ENCODE assay signal across 14 cellular contexts in genomic region chr13:97278395-97279078, GRCh38. TPM values are rescaled to one million over a fixed set of nuclear protein-coding genes. Genes with fewer than 3 reads are reported as not detected.
DNase-seq lines count a peak whose midpoint lies in the region; ATAC-seq and TF ChIP-seq lines count a peak whose summit lies in the region.
"Had no signal": no experiment of that assay in that cellular context is flagged by ENCODE, and none has a peak within 500 bp of the region (broad histone marks: within the 10 kb centered on the region; RNA-seq: fewer than 3 reads in every experiment).

No MANE protein-coding gene starts in this region.

- H3K36me3 ChIP-seq in vagina (peaks cover 0 to 11% of the 10 kb centered on the region in 2 donors), testis (ENCODE audit: low read depth, missing control alignments) (no peaks in the 10 kb centered on the region)

- TF ChIP-seq POLR2A in vagina (IDR thresholded peaks at IDR 0.05): no peak
- no peak for TF ChIP-seq POLR2A in testis (IDR thresholded peaks at IDR 0.05)

- TF ChIP-seq CTCF in fibroblast of the aortic adventitia (IDR thresholded peaks at IDR 0.05; ENCODE audit: insufficient read depth, low read length) (no peak), omental fat pad (IDR thresholded peaks at IDR 0.05) (no peak), vagina (IDR thresholded peaks at IDR 0.05) (no peak), testis (IDR thresholded peaks at IDR 0.05) (no peak)

- WGBS in testis, 2 donors: 74 to 82% methylated on average over 6 of the region's 6 CpGs

- H3K9me3 ChIP-seq in vagina: no peaks in the 10 kb centered on the region
- no peaks in the 10 kb centered on the region for H3K9me3 ChIP-seq in testis

- intact Hi-C loops in vagina (cut with DNase I) (no loop called here), testis (cut with DNase I; ENCODE audit: low total_unique reads) (no loop called here)

- DNase-seq in NOMO-1 treated with DMSO at 0.1 percent for 48 hours (lab: John Stamatoyannopoulos, UW; ENCODE audit: unreplicated experiment) (peak; percentile 24), NOMO-1 treated with dmso at 0.1 percent for 144 hours (lab: John Stamatoyannopoulos, UW; ENCODE audit: unreplicated experiment) (no peak), fibroblast of the aortic adventitia (ENCODE audit: low read depth) (peak; percentile 87), omental fat pad (ENCODE audit: low spot score) (no peak), vagina (ENCODE audit: extremely low spot score in 2 of 2) (no peak), nucleus accumbens (lab: John Stamatoyannopoulos, UW) (no peak), testis (no peak)
- DNase-seq: activated B cell treated with CpG ODN at 0.5 μM for 24 hours; activated T-cell treated with anti-CD3 and anti-CD28 coated beads for 4 hours; COR-L47; NCI-H187; NK-92 treated with Interleukin-12 subunit alpha and Interleukin-12 subunit beta, amount 100 ng/mL, for 24 hours had no signal

- peak; percentile 59 for ATAC-seq in omental fat pad (ENCODE audit: low FRiP score)
- ATAC-seq in GM19452 (IDR thresholded peaks at IDR 0.05; ENCODE audit: unreplicated experiment): no peak
- ATAC-seq: K562 had no signal

- peak overlapping the region; percentile 47 for H3K27ac ChIP-seq in vagina
- peak overlapping the region in 1 of 2 donors; percentile 8 for H3K27ac ChIP-seq in testis

- H3K4me3 ChIP-seq in fibroblast of the aortic adventitia (ENCODE audit: low read depth, low read length) (no peak overlapping the region), vagina (no peak overlapping the region), testis (no peak overlapping the region)
- H3K4me3 ChIP-seq: K562 had no signal

- peaks cover 99% of the 10 kb centered on the region for H3K4me1 ChIP-seq in vagina
- peaks cover 28% of the 10 kb centered on the region for H3K4me1 ChIP-seq in testis

- H3K27me3 ChIP-seq in vagina (no peaks in the 10 kb centered on the region), testis (no peaks in the 10 kb centered on the region)

RNA-seq across cellular contexts. Expression of gene MBNL2, which starts 56.4 kb away (rescaled TPM):
- total RNA-seq in fibroblast of the aortic adventitia (ENCODE audit: low replicate concordance): 44.3 and 120 TPM in 2 replicates
- total RNA-seq in omental fat pad: 100 to 1,000 TPM; 105 to 132 (median 123) TPM
- total RNA-seq in vagina: 63.1 TPM
- total RNA-seq in testis: 10 to 100 TPM; 69.4 to 83.0 TPM
- polyA plus RNA-seq in testis (ENCODE audit: insufficient read depth, low read depth, low replicate concordance): 21.5 TPM

Comparison
In these comparisons a context has a peak if more than half of its experiments do, and no peak if none do; other contexts are left out.
1. DNase-seq: peak in NOMO-1 treated with DMSO at 0.1 percent for 48 hours (single experiment) and fibroblast of the aortic adventitia (single experiment); none in NOMO-1 treated with dmso at 0.1 percent for 144 hours (single experiment), omental fat pad (single experiment), vagina (0 of 2), nucleus accumbens (0 of 56) and testis (single experiment).